1 cellular context compared by ENCODE assay signal in the genomic region with DNA sequence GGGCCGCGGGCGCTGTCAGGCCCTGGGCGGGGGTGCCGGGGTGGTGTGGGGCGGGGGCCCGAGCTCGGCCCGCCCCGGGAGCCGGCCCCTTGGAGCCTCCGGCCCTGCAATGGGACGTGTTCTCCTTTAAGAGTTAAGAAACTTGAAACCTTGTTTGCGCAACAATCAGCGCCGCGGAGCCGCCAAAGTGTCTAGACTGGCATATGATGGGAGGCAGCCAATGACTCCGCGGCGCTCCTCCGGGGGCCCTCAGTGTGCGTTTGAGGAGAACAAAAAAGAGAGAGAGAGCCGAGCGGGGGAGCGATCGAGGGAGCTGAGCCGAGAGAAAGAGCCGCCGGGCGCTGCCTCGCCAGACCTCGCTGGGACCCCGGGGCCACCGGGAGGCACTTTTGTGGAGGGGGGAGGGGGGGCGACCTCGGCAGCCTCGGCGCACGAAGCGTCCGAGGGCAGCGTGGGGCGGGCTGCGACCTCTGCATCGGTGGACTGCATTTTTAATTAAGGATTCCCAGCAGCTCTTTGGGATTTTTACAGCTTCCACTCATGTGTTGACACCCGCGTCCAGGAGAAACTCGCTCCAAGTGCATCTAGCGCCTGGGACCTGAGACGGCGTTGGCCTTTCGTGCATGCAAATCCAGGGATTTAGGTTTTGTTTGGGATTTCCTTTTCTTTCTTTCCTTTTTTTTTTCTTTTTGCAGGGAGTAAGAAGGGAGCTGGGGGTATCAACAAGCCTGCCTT.
A peak's percentile ranks its signal among the peaks of the same experiment; 100 is the strongest.
TF ChIP-seq lines count a peak whose summit lies in the region.

A gene (plus strand): TSS at position 202 of the 735 bp plus-strand sequence. CDS start 1,023 bp downstream, outside the sequence.

TF ChIP-seq in HepG2, 621 proteins besides CTCF, POLR2A, EP300 and RAD21 (continued from another document and continues in another):
- TF ChIP-seq, protein P1, sequence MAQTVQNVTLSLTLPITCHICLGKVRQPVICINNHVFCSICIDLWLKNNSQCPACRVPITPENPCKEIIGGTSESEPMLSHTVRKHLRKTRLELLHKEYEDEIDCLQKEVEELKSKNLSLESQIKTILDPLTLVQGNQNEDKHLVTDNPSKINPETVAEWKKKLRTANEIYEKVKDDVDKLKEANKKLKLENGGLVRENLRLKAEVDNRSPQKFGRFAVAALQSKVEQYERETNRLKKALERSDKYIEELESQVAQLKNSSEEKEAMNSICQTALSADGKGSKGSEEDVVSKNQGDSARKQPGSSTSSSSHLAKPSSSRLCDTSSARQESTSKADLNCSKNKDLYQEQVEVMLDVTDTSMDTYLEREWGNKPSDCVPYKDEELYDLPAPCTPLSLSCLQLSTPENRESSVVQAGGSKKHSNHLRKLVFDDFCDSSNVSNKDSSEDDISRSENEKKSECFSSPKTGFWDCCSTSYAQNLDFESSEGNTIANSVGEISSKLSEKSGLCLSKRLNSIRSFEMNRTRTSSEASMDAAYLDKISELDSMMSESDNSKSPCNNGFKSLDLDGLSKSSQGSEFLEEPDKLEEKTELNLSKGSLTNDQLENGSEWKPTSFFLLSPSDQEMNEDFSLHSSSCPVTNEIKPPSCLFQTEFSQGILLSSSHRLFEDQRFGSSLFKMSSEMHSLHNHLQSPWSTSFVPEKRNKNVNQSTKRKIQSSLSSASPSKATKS (CRISPR knock-in tag; IDR thresholded peaks at IDR 0.05) = peak; percentile 59
- TF ChIP-seq, protein P2, sequence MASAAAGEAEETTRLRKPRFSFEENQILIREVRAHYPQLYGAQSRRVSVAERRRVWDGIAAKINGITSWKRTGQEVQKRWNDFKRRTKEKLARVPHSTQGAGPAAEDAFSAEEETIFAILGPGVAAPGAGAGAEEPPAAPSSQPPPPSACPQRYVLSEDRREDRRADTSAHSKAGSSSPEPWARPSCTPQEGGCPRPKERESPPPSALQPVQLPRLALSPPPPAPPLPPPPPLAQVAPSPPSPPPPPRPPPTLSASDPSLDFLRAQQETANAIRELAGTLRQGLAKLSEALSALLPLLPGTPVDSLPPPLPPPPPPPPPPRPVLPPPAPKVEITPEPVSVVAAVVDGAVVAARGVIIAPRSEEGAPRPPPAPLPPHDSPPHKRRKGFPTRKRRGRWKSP (CRISPR knock-in tag; IDR thresholded peaks at IDR 0.05) = peak; percentile 61; the same call in 1 of the 2 replicates
- TF ChIP-seq PRPF4 (IDR thresholded peaks at IDR 0.05; ENCODE audit: low read depth, low read length, poor library complexity, severe bottlenecking) (no peak), NFIB (CRISPR knock-in tag; IDR thresholded peaks at IDR 0.05; ENCODE audit: borderline replicate concordance) (no peak), ZNF883 (CRISPR knock-in tag; IDR thresholded peaks at IDR 0.05; ENCODE audit: not compliant biosample characterization) (no peak), CHCHD3 (CRISPR knock-in tag; IDR thresholded peaks at IDR 0.05) (no peak), TBX2 (CRISPR knock-in tag; IDR thresholded peaks at IDR 0.05; ENCODE audit: borderline replicate concordance) (peak; percentile 76), ZNF451 (CRISPR knock-in tag; IDR thresholded peaks at IDR 0.05) (0 out of 2 replicates have a peak, but pooled peaks have one; percentile 42), ONECUT2 (CRISPR knock-in tag; IDR thresholded peaks at IDR 0.05) (no peak), NCOR1 (IDR thresholded peaks at IDR 0.05; ENCODE audit: borderline replicate concordance, low read length) (peak; percentile 95; the same call in 1 of the 2 replicates), FOXO1 (CRISPR knock-in tag; IDR thresholded peaks at IDR 0.05) (no peak), TRIM24 (CRISPR knock-in tag; IDR thresholded peaks at IDR 0.05) (no peak), NFRKB (IDR thresholded peaks at IDR 0.05) (no peak), FOXC1 (CRISPR knock-in tag; IDR thresholded peaks at IDR 0.05; ENCODE audit: borderline replicate concordance) (no peak; the same call in 1 of the 2 replicates), PTBP1 (IDR thresholded peaks at IDR 0.05; ENCODE audit: low read depth, low read length, poor library complexity, severe bottlenecking) (no peak), ZFP41 (CRISPR knock-in tag; IDR thresholded peaks at IDR 0.05; ENCODE audit: borderline replicate concordance) (no peak), ZNF572 (CRISPR knock-in tag; IDR thresholded peaks at IDR 0.05) (no peak), FIP1L1 (IDR thresholded peaks at IDR 0.05; ENCODE audit: borderline replicate concordance, insufficient read depth, low read depth, low read length) (no peak), ZNF615 (CRISPR knock-in tag; IDR thresholded peaks at IDR 0.05; ENCODE audit: borderline replicate concordance) (peak; percentile 74; the same call in 1 of the 2 replicates), ZNF720 (CRISPR knock-in tag; IDR thresholded peaks at IDR 0.05) (no peak), SMYD3 (CRISPR knock-in tag; IDR thresholded peaks at IDR 0.05) (no peak), ZNF562 (CRISPR knock-in tag; IDR thresholded peaks at IDR 0.05; ENCODE audit: borderline replicate concordance) (no peak), REL (CRISPR knock-in tag; conservative IDR thresholded peaks at IDR 0.05) (no peak), SIX1 (CRISPR knock-in tag; IDR thresholded peaks at IDR 0.05; ENCODE audit: borderline replicate concordance) (peak; percentile 95), TSC22D2 (CRISPR knock-in tag; IDR thresholded peaks at IDR 0.05; ENCODE audit: borderline replicate concordance) (no peak), ZNF383 (CRISPR knock-in tag; IDR thresholded peaks at IDR 0.05; ENCODE audit: borderline replicate concordance) (no peak), ZSCAN30 (CRISPR knock-in tag; IDR thresholded peaks at IDR 0.05) (no peak), ZNF749 (CRISPR knock-in tag; IDR thresholded peaks at IDR 0.05; ENCODE audit: borderline replicate concordance) (no peak), NCOA5 (CRISPR knock-in tag; IDR thresholded peaks at IDR 0.05) (no peak), RNF2 (conservative IDR thresholded peaks at IDR 0.05; ENCODE audit: low read depth) (no peak), NONO (IDR thresholded peaks at IDR 0.05) (no peak), NONO (CRISPR knock-in tag; conservative IDR thresholded peaks at IDR 0.05) (no peak), MED8 (CRISPR knock-in tag; IDR thresholded peaks at IDR 0.05; ENCODE audit: insufficient replicate concordance) (no peak), BRCA1 (CRISPR knock-in tag; IDR thresholded peaks at IDR 0.05) (no peak), NFE2L1 (CRISPR knock-in tag; IDR thresholded peaks at IDR 0.05; ENCODE audit: borderline replicate concordance) (no peak), SMAD3 (CRISPR knock-in tag; IDR thresholded peaks at IDR 0.05) (0 out of 2 replicates have a peak, but pooled peaks have one; percentile 49), IKZF1 (IDR thresholded peaks at IDR 0.05) (no peak), RARG (CRISPR knock-in tag; IDR thresholded peaks at IDR 0.05; ENCODE audit: low read depth) (no peak), ZNF431 (CRISPR knock-in tag; IDR thresholded peaks at IDR 0.05; ENCODE audit: borderline replicate concordance, low read depth) (no peak), FOXA3 (CRISPR knock-in tag; IDR thresholded peaks at IDR 0.05) (peak; percentile 27), ATF7 (IDR thresholded peaks at IDR 0.05) (no peak), ATF7 (CRISPR knock-in tag; IDR thresholded peaks at IDR 0.05) (no peak), MED13 (CRISPR knock-in tag; IDR thresholded peaks at IDR 0.05) (no peak), SIX4 (CRISPR knock-in tag; IDR thresholded peaks at IDR 0.05) (peak; percentile 99), NFIC (IDR thresholded peaks at IDR 0.05; ENCODE audit: low read length) (0 out of 2 replicates have a peak, but pooled peaks have one; percentile 29), ZNF776 (CRISPR knock-in tag; IDR thresholded peaks at IDR 0.05) (no peak), TCF12 (IDR thresholded peaks at IDR 0.05) (no peak), TCF12 (CRISPR knock-in tag; IDR thresholded peaks at IDR 0.05) (no peak), ZNF205 (CRISPR knock-in tag; IDR thresholded peaks at IDR 0.05) (0 out of 2 replicates have a peak, but pooled peaks have one; percentile 16)
- TF ChIP-seq, protein P3, sequence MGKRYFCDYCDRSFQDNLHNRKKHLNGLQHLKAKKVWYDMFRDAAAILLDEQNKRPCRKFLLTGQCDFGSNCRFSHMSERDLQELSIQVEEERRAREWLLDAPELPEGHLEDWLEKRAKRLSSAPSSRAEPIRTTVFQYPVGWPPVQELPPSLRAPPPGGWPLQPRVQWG (CRISPR knock-in tag; IDR thresholded peaks at IDR 0.05; ENCODE audit: borderline replicate concordance, low read depth) = no peak
- TF ChIP-seq, protein P4, sequence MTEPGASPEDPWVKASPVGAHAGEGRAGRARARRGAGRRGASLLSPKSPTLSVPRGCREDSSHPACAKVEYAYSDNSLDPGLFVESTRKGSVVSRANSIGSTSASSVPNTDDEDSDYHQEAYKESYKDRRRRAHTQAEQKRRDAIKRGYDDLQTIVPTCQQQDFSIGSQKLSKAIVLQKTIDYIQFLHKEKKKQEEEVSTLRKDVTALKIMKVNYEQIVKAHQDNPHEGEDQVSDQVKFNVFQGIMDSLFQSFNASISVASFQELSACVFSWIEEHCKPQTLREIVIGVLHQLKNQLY (CRISPR knock-in tag; IDR thresholded peaks at IDR 0.05) = no peak
- TF ChIP-seq, protein P5, sequence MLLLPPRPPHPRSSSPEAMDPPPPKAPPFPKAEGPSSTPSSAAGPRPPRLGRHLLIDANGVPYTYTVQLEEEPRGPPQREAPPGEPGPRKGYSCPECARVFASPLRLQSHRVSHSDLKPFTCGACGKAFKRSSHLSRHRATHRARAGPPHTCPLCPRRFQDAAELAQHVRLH (CRISPR knock-in tag; IDR thresholded peaks at IDR 0.05; ENCODE audit: borderline replicate concordance, low read depth) = 0 out of 2 replicates have a peak, but pooled peaks have one; percentile 23
- TF ChIP-seq, protein P6, sequence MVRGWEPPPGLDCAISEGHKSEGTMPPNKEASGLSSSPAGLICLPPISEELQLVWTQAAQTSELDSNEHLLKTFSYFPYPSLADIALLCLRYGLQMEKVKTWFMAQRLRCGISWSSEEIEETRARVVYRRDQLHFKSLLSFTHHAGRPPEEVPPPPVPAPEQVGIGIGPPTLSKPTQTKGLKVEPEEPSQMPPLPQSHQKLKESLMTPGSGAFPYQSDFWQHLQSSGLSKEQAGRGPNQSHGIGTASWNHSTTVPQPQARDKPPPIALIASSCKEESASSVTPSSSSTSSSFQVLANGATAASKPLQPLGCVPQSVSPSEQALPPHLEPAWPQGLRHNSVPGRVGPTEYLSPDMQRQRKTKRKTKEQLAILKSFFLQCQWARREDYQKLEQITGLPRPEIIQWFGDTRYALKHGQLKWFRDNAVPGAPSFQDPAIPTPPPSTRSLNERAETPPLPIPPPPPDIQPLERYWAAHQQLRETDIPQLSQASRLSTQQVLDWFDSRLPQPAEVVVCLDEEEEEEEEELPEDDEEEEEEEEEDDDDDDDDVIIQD (CRISPR knock-in tag; IDR thresholded peaks at IDR 0.05; ENCODE audit: low read depth) = no peak
- TF ChIP-seq, protein P7, sequence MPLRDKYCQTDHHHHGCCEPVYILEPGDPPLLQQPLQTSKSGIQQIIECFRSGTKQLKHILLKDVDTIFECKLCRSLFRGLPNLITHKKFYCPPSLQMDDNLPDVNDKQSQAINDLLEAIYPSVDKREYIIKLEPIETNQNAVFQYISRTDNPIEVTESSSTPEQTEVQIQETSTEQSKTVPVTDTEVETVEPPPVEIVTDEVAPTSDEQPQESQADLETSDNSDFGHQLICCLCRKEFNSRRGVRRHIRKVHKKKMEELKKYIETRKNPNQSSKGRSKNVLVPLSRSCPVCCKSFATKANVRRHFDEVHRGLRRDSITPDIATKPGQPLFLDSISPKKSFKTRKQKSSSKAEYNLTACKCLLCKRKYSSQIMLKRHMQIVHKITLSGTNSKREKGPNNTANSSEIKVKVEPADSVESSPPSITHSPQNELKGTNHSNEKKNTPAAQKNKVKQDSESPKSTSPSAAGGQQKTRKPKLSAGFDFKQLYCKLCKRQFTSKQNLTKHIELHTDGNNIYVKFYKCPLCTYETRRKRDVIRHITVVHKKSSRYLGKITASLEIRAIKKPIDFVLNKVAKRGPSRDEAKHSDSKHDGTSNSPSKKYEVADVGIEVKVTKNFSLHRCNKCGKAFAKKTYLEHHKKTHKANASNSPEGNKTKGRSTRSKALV (CRISPR knock-in tag; IDR thresholded peaks at IDR 0.05) = no peak; the same call in 1 of the 2 replicates
- TF ChIP-seq, protein P8, sequence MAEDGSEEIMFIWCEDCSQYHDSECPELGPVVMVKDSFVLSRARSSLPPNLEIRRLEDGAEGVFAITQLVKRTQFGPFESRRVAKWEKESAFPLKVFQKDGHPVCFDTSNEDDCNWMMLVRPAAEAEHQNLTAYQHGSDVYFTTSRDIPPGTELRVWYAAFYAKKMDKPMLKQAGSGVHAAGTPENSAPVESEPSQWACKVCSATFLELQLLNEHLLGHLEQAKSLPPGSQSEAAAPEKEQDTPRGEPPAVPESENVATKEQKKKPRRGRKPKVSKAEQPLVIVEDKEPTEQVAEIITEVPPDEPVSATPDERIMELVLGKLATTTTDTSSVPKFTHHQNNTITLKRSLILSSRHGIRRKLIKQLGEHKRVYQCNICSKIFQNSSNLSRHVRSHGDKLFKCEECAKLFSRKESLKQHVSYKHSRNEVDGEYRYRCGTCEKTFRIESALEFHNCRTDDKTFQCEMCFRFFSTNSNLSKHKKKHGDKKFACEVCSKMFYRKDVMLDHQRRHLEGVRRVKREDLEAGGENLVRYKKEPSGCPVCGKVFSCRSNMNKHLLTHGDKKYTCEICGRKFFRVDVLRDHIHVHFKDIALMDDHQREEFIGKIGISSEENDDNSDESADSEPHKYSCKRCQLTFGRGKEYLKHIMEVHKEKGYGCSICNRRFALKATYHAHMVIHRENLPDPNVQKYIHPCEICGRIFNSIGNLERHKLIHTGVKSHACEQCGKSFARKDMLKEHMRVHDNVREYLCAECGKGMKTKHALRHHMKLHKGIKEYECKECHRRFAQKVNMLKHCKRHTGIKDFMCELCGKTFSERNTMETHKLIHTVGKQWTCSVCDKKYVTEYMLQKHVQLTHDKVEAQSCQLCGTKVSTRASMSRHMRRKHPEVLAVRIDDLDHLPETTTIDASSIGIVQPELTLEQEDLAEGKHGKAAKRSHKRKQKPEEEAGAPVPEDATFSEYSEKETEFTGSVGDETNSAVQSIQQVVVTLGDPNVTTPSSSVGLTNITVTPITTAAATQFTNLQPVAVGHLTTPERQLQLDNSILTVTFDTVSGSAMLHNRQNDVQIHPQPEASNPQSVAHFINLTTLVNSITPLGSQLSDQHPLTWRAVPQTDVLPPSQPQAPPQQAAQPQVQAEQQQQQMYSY (CRISPR knock-in tag; IDR thresholded peaks at IDR 0.05) = no peak; the same call in 1 of the 2 replicates
- TF ChIP-seq, protein P9, sequence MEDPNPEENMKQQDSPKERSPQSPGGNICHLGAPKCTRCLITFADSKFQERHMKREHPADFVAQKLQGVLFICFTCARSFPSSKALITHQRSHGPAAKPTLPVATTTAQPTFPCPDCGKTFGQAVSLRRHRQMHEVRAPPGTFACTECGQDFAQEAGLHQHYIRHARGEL (CRISPR knock-in tag; IDR thresholded peaks at IDR 0.05) = no peak
- TF ChIP-seq, protein P10, sequence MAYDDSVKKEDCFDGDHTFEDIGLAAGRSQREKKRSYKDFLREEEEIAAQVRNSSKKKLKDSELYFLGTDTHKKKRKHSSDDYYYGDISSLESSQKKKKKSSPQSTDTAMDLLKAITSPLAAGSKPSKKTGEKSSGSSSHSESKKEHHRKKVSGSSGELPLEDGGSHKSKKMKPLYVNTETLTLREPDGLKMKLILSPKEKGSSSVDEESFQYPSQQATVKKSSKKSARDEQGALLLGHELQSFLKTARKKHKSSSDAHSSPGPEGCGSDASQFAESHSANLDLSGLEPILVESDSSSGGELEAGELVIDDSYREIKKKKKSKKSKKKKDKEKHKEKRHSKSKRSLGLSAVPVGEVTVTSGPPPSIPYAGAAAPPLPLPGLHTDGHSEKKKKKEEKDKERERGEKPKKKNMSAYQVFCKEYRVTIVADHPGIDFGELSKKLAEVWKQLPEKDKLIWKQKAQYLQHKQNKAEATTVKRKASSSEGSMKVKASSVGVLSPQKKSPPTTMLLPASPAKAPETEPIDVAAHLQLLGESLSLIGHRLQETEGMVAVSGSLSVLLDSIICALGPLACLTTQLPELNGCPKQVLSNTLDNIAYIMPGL (CRISPR knock-in tag; IDR thresholded peaks at IDR 0.05; ENCODE audit: borderline replicate concordance in 1 of 2, low read depth in 1 of 2) = no peak
